Comparison of ENCODE assay signal across 24 cellular contexts in genomic region chr9:5230554-5230953, GRCh38. TPM values are rescaled to one million over a fixed set of nuclear protein-coding genes. Genes with fewer than 3 reads are reported as not detected.
"Had no signal": no experiment of that assay in that cellular context is flagged by ENCODE, and none has a peak within 500 bp of the region (broad histone marks: within the 10 kb centered on the region; RNA-seq: fewer than 3 reads in every experiment).

No MANE protein-coding gene starts in this region.

- H3K4me3 ChIP-seq: ascending aorta, body of pancreas, K562, SJSA1 had no signal

- H3K36me3 ChIP-seq: ascending aorta, SJSA1 had no signal

- H3K27ac ChIP-seq: ascending aorta, body of pancreas, SJSA1 had no signal

- ATAC-seq: activated CD8-positive, alpha-beta T cell treated with anti-CD3 and anti-CD28 coated beads, Interleukin-2, amount 10 ng/mL, durations not matched to agents 7 days and 5 days; body of pancreas; K562; SK-N-SH treated with all-trans-retinoic acid at 6 μM for 48 hours had no signal

- H3K4me1 ChIP-seq: ascending aorta, body of pancreas, SJSA1 had no signal

- H3K27me3 ChIP-seq: ascending aorta, body of pancreas, SJSA1 had no signal

- DNase-seq: activated CD4-positive, alpha-beta T cell treated with anti-CD3 and anti-CD28 coated beads for 48 hours; activated CD4-positive, alpha-beta T cell treated with anti-CD3 and anti-CD28 coated beads, Interleukin-2, amount 50 U/mL, for 4 hours; activated CD4-positive, CD25-positive, alpha-beta regulatory T cell treated with anti-CD3 and anti-CD28 coated beads, Interleukin-2, amount 50 U/mL, for 72 hours; activated CD8-positive, alpha-beta memory T cell treated with anti-CD3 and anti-CD28 coated beads, Interleukin-2, amount 50 U/mL, for 48 hours; activated CD8-positive, alpha-beta T cell treated with anti-CD3 and anti-CD28 coated beads, Interleukin-2, amount 10 ng/mL, durations not matched to agents 7 days and 5 days; activated T-cell treated with anti-CD3 and anti-CD28 coated beads, Interleukin-2, amount 50 U/mL, for 1 hour; body of pancreas; cerebellar nuclear complex; Karpas-422; NCI-H146; NCI-H187 treated with DMSO at 0.1 percent for 48 hours; NCI-H2081 treated with DMSO at 0.1 percent for 48 hours; NCI-H2171 treated with DMSO at 0.1 percent for 48 hours; NCI-H226; NCI-H510A treated with DMSO at 0.1 percent for 48 hours; NCI-H774; NK-92 treated with Interleukin-12 subunit alpha and Interleukin-12 subunit beta, amount 100 ng/mL, for 24 hours; SHP77; SW 1271 had no signal

- H3K9me3 ChIP-seq: body of pancreas, SJSA1 had no signal

RNA-seq across cellular contexts. Expression of gene INSL4, which starts 0.7 kb away (rescaled TPM):
- total RNA-seq: activated CD8-positive, alpha-beta T cell treated with anti-CD3 and anti-CD28 coated beads, Interleukin-2, amount 10 ng/mL, durations not matched to agents 7 days and 5 days; ascending aorta; body of pancreas; cardiac septum; K562; SJSA1 had no signal
- polyA plus RNA-seq: K562 had no signal

RNA-seq across cellular contexts. Expression of gene INSL6, which starts 45.1 kb away (rescaled TPM):
- total RNA-seq: activated CD8-positive, alpha-beta T cell treated with anti-CD3 and anti-CD28 coated beads, Interleukin-2, amount 10 ng/mL, durations not matched to agents 7 days and 5 days; ascending aorta; body of pancreas; cardiac septum; K562; SJSA1 had no signal
